In genomic region chr4:36325499-36325898, GRCh38 we compare ENCODE assay signal across 8 cellular contexts. TPM values are rescaled to one million over a fixed set of nuclear protein-coding genes. Genes with fewer than 3 reads are reported as not detected.
DNase-seq lines count a peak whose midpoint lies in the region; ATAC-seq and TF ChIP-seq lines count a peak whose summit lies in the region.

No MANE protein-coding gene starts in this region.

- H3K4me1 Mint-ChIP-seq in CD8-positive, alpha-beta memory T cell = peaks cover 55 to 72% (median 70%) of the 10 kb centered on the region in 3 donors
- H3K4me1 Mint-ChIP-seq in activated CD4-positive, alpha-beta memory T cell treated with anti-CD3 and anti-CD28 coated beads, Interleukin-2, amount 10 ng/mL, durations not matched to agents 7 days and 5 days = peaks cover 58% of the 10 kb centered on the region
- H3K4me1 Mint-ChIP-seq in progenitor cell of endocrine pancreas (ENCODE audit: low read depth) = no peaks in the 10 kb centered on the region

- intact Hi-C loops in transverse colon (cut with DNase I; ENCODE audit: low total_unique reads) = no loop called here

- H3K27ac Mint-ChIP-seq in CD8-positive, alpha-beta memory T cell = peak overlapping the region; percentile 0 to 91 (median 44)
- H3K27ac Mint-ChIP-seq in activated CD4-positive, alpha-beta memory T cell treated with anti-CD3 and anti-CD28 coated beads, Interleukin-2, amount 10 ng/mL, durations not matched to agents 7 days and 5 days = peak overlapping the region; percentile 13
- no peak overlapping the region for H3K27ac Mint-ChIP-seq in progenitor cell of endocrine pancreas

- DNase-seq in CD8-positive, alpha-beta memory T cell = peak in 1 of 5 donors; percentile 6
- DNase-seq in activated CD4-positive, alpha-beta memory T cell treated with anti-CD3 and anti-CD28 coated beads, Interleukin-2, amount 10 ng/mL, durations not matched to agents 7 days and 5 days = no peak
- DNase-seq in progenitor cell of endocrine pancreas (ENCODE audit: low spot score, unreplicated experiment) = no peak
- no peak for DNase-seq in transverse colon
- DNase-seq in NCI-H524 (lab: John Stamatoyannopoulos, UW) = no peak
- DNase-seq in COLO829 (ENCODE audit: low spot score) = no peak

- ATAC-seq in GM19395 (IDR thresholded peaks at IDR 0.05; ENCODE audit: unreplicated experiment) (peak; percentile 77), HG03066 (IDR thresholded peaks at IDR 0.05; ENCODE audit: low read depth, unreplicated experiment) (peak; percentile 59)

- H3K4me1 ChIP-seq in CD8-positive, alpha-beta memory T cell (ENCODE audit: insufficient read depth, low read length) = peaks cover 35% of the 10 kb centered on the region
- peaks cover 0 to 6% (median 0%) of the 10 kb centered on the region in 4 donors for H3K4me1 ChIP-seq in transverse colon

- no peaks in the 10 kb centered on the region for H3K9me3 Mint-ChIP-seq in CD8-positive, alpha-beta memory T cell
- no peaks in the 10 kb centered on the region for H3K9me3 Mint-ChIP-seq in activated CD4-positive, alpha-beta memory T cell treated with anti-CD3 and anti-CD28 coated beads, Interleukin-2, amount 10 ng/mL, durations not matched to agents 7 days and 5 days
- H3K9me3 Mint-ChIP-seq in progenitor cell of endocrine pancreas (ENCODE audit: low read depth) = no peaks in the 10 kb centered on the region

- CTCF ChIA-PET in CD8-positive, alpha-beta memory T cell (lab: Charles Lee) = interaction anchor here (0.8 to 2.2 kb wide), 8 partner anchors 9 to 100 kb away, joined by 3 to 10 read pairs (median 3); no protein-coding TSS in a partner anchor
- CTCF ChIA-PET in activated CD4-positive, alpha-beta memory T cell treated with anti-CD3 and anti-CD28 coated beads, Interleukin-2, amount 10 ng/mL, durations not matched to agents 7 days and 5 days (lab: Charles Lee) = interaction anchor here (1.1 to 2.3 kb wide), 5 partner anchors 39 to 84 kb away, joined by 3 to 7 read pairs (median 4); no protein-coding TSS in a partner anchor

- TF ChIP-seq CTCF in progenitor cell of endocrine pancreas (IDR thresholded peaks at IDR 0.05; ENCODE audit: unreplicated experiment) (no peak), transverse colon (IDR thresholded peaks at IDR 0.05) (no peak)

- H3K27ac ChIP-seq in CD8-positive, alpha-beta memory T cell (ENCODE audit: low read depth, low read length) = no peak overlapping the region
- H3K27ac ChIP-seq in transverse colon = no peak overlapping the region

- no peaks in the 10 kb centered on the region for H3K9me3 ChIP-seq in CD8-positive, alpha-beta memory T cell (ENCODE audit: low read length)
- no peaks in the 10 kb centered on the region for H3K9me3 ChIP-seq in transverse colon

- in situ Hi-C loops in transverse colon (cut with MboI; ENCODE audit: low pct_ligation_motif_present in 1 of 4, low pct_unique_long_range_greater_than_20kb in 1 of 4, low sequenced_read_pairs in 3 of 4) = no loop called here

- no peaks in the 10 kb centered on the region for H3K27me3 ChIP-seq in CD8-positive, alpha-beta memory T cell (ENCODE audit: insufficient read depth, low read length, poor library complexity, severe bottlenecking)
- no peaks in the 10 kb centered on the region for H3K27me3 ChIP-seq in transverse colon

- H3K4me3 ChIP-seq in CD8-positive, alpha-beta memory T cell (ENCODE audit: low read length) = no peak overlapping the region
- H3K4me3 ChIP-seq in transverse colon = no peak overlapping the region

- POLR2A ChIA-PET in CD8-positive, alpha-beta memory T cell (lab: Charles Lee) = interaction anchor here (1.0 to 1.7 kb wide), 2 partner anchors 81 to 82 kb away, joined by 4 read pairs; partner anchors contain the start of gene ARAP2
- POLR2A ChIA-PET in activated CD4-positive, alpha-beta memory T cell treated with anti-CD3 and anti-CD28 coated beads, Interleukin-2, amount 10 ng/mL, durations not matched to agents 7 days and 5 days (lab: Charles Lee) = interaction anchor here (0.7 to 1.9 kb wide), 5 partner anchors 39 to 84 kb away, joined by 3 to 13 read pairs (median 8); partner anchors contain the start of gene ARAP2

- H3K27me3 Mint-ChIP-seq in CD8-positive, alpha-beta memory T cell = peaks cover 0 to 2% of the 10 kb centered on the region in 2 donors
- H3K27me3 Mint-ChIP-seq in activated CD4-positive, alpha-beta memory T cell treated with anti-CD3 and anti-CD28 coated beads, Interleukin-2, amount 10 ng/mL, durations not matched to agents 7 days and 5 days = peaks cover 2% of the 10 kb centered on the region
- H3K27me3 Mint-ChIP-seq in progenitor cell of endocrine pancreas = no peaks in the 10 kb centered on the region

- 0 to 68% methylated on average over 1 of the region's 1 CpG for WGBS in transverse colon (ENCODE audit: low coverage in 1 of 2), 2 donors

- TF ChIP-seq EP300 in transverse colon (IDR thresholded peaks at IDR 0.05; ENCODE audit: low read depth) = no peak

- peak overlapping the region in 5 of 7 donors; percentile 1 to 60 (median 16) for H3K4me3 Mint-ChIP-seq in CD8-positive, alpha-beta memory T cell
- no peak overlapping the region for H3K4me3 Mint-ChIP-seq in activated CD4-positive, alpha-beta memory T cell treated with anti-CD3 and anti-CD28 coated beads, Interleukin-2, amount 10 ng/mL, durations not matched to agents 7 days and 5 days
- no peak overlapping the region for H3K4me3 Mint-ChIP-seq in progenitor cell of endocrine pancreas (ENCODE audit: low read depth)

- H3K36me3 ChIP-seq in CD8-positive, alpha-beta memory T cell (ENCODE audit: insufficient read depth, low read length) = no peaks in the 10 kb centered on the region
- no peaks in the 10 kb centered on the region for H3K36me3 ChIP-seq in transverse colon

- no peak for TF ChIP-seq POLR2A in transverse colon (IDR thresholded peaks at IDR 0.05)

- H3K36me3 Mint-ChIP-seq in CD8-positive, alpha-beta memory T cell = peaks cover 0 to 5% (median 2%) of the 10 kb centered on the region in 3 donors
- peaks cover 7% of the 10 kb centered on the region for H3K36me3 Mint-ChIP-seq in activated CD4-positive, alpha-beta memory T cell treated with anti-CD3 and anti-CD28 coated beads, Interleukin-2, amount 10 ng/mL, durations not matched to agents 7 days and 5 days (ENCODE audit: low read depth)
- H3K36me3 Mint-ChIP-seq in progenitor cell of endocrine pancreas (ENCODE audit: insufficient read depth) = no peaks in the 10 kb centered on the region

RNA-seq across cellular contexts. Expression of gene DTHD1, which starts 44.1 kb away (rescaled TPM):
- 1 to 10 TPM; 3.3 to 3.5 TPM for total RNA-seq in CD8-positive, alpha-beta memory T cell
- 5.9 TPM for polyA plus RNA-seq in CD8-positive, alpha-beta memory T cell
- 1 to 10 TPM; 1.3 to 1.5 TPM for total RNA-seq in activated CD4-positive, alpha-beta memory T cell treated with anti-CD3 and anti-CD28 coated beads, Interleukin-2, amount 10 ng/mL, durations not matched to agents 7 days and 5 days
- total RNA-seq in progenitor cell of endocrine pancreas (0.12 and 0.29 TPM in 2 replicates), transverse colon (1 to 10 TPM in 1 of 4 donors, under 1 TPM in 1, not detected in 2; 0.68 to 1.3 TPM)

Comparison
In these comparisons a context has a peak if more than half of its experiments do, and no peak if none do; other contexts are left out.
1. H3K4me3 Mint-ChIP-seq: peak in CD8-positive, alpha-beta memory T cell (5 of 7); none in activated CD4-positive, alpha-beta memory T cell treated with anti-CD3 and anti-CD28 coated beads, Interleukin-2, amount 10 ng/mL, durations not matched to agents 7 days and 5 days (single experiment) and progenitor cell of endocrine pancreas (single experiment).